ENCODE assay signal across 19 cellular contexts in the genomic region with DNA sequence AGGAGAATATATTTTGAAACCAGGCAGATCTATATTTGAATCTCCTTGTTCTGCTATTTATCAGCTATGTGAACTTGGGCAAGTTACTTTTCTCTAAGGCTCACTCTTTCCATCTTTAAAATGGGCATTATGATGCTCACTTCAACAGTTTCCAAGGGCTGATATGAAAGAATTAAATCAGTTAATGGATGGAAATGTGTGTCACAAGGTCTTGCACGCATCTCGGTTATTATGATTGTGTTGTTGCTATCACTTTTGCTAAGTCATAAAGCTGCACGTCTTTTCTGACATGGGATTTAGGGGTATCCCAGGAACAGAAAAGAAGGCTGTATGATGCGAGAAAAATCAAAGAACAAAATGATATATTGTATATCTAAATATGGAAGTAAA.
"Had no signal": no experiment of that assay in that cellular context is flagged by ENCODE, and none has a peak within 500 bp of the region (broad histone marks: within the 10 kb centered on the region; RNA-seq: fewer than 3 reads in every experiment).

No MANE protein-coding gene starts in this region.

- H2AFZ ChIP-seq: parathyroid adenoma had no signal

- H3K4me1 ChIP-seq: left lung, parathyroid adenoma had no signal

- H3K4me3 Mint-ChIP-seq: activated naive CD4-positive, alpha-beta T cell treated with anti-CD3 and anti-CD28 coated beads, Interleukin-2, amount 50 U/mL, for 24 hours; central memory CD8-positive, alpha-beta T cell; nephron; stimulated activated naive CD8-positive, alpha-beta T cell treated with anti-CD3 and anti-CD28 coated beads, Interleukin-15, Interleukin-2, amounts not matched to agents 100 ng/mL and 50 ng/mL, for 24 hours; WTC11 had no signal

- H3K27me3 Mint-ChIP-seq: activated naive CD4-positive, alpha-beta T cell treated with anti-CD3 and anti-CD28 coated beads, Interleukin-2, amount 50 U/mL, for 24 hours; central memory CD8-positive, alpha-beta T cell; stimulated activated naive CD8-positive, alpha-beta T cell treated with anti-CD3 and anti-CD28 coated beads, Interleukin-15, Interleukin-2, amounts not matched to agents 100 ng/mL and 50 ng/mL, for 24 hours had no signal

- FAIRE-seq: kidney had no signal

- H3K27ac ChIP-seq: epithelial cell of prostate, left lung, neutrophil, parathyroid adenoma, sigmoid colon, tibial nerve had no signal

- H3K79me2 ChIP-seq: parathyroid adenoma had no signal

- ATAC-seq: left lung, WTC11 had no signal

- DNase-seq: activated gamma-delta T cell treated with Interleukin-2 at 50 U/mL for 16 hours; activated T-cell treated with anti-CD3 and anti-CD28 coated beads, Interleukin-2, amount 50 U/mL, for 1 hour; aorta; kidney; left lung; sigmoid colon; stimulated activated CD4-positive, alpha-beta T cell treated with anti-CD3 and anti-CD28 coated beads, Interleukin-4, amount 100 ng/mL, for 4 hours; substantia nigra; T-helper 1 cell; T-helper 9 cell had no signal

- H3K9ac ChIP-seq: parathyroid adenoma had no signal

- H3K27me3 ChIP-seq: left lung, neutrophil, sigmoid colon, tibial nerve had no signal

- H3K36me3 ChIP-seq: left lung, neutrophil, sigmoid colon, tibial nerve had no signal

- H3K36me3 Mint-ChIP-seq: activated naive CD4-positive, alpha-beta T cell treated with anti-CD3 and anti-CD28 coated beads, Interleukin-2, amount 50 U/mL, for 24 hours; WTC11 had no signal

- H3K27ac Mint-ChIP-seq: activated naive CD4-positive, alpha-beta T cell treated with anti-CD3 and anti-CD28 coated beads, Interleukin-2, amount 50 U/mL, for 24 hours; nephron; stimulated activated naive CD8-positive, alpha-beta T cell treated with anti-CD3 and anti-CD28 coated beads, Interleukin-15, Interleukin-2, amounts not matched to agents 100 ng/mL and 50 ng/mL, for 24 hours; WTC11 had no signal

- H3K4me1 Mint-ChIP-seq: activated naive CD4-positive, alpha-beta T cell treated with anti-CD3 and anti-CD28 coated beads, Interleukin-2, amount 50 U/mL, for 24 hours; central memory CD8-positive, alpha-beta T cell had no signal

- H3K4me3 ChIP-seq: left lung, sigmoid colon, tibial nerve had no signal

- H3K9me3 Mint-ChIP-seq: central memory CD8-positive, alpha-beta T cell; stimulated activated naive CD8-positive, alpha-beta T cell treated with anti-CD3 and anti-CD28 coated beads, Interleukin-15, Interleukin-2, amounts not matched to agents 100 ng/mL and 50 ng/mL, for 24 hours had no signal

- H3K9me3 ChIP-seq: left lung, neutrophil, sigmoid colon, tibial nerve had no signal
